In the genomic region with DNA sequence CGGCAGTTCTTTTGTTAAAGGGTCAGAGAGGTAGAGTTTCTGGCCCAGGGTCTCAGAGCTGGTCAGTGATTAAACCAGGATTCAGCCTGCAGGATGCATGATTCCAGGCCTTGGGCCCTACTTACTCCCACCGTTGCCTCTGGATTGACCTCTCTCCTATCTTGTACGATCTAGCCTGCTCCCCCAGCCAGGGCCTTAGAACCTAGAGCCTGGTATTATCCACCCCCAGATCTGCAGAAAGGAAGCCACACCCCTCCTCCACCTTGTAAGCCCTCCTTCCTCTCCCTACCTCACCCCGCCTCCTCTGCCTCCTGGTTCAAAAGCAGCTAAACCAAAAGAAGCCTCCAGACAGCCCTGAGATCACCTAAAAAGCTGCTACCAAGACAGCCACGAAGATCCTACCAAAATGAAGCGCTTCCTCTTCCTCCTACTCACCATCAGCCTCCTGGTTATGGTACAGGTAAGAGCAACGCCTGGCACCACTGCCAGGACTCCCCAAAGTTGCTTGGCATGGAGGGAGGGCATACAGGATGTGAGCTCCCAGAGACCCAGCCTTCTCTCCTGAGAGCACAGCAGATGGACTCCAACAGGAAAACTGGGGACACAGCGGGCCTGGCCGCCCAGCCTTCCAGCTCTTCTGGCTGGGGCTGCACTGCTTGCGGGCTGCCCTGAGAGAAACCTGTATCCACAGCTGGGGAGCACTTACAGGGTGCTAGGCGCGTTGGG, we compare ENCODE assay signal across 1 cellular context.
TF ChIP-seq lines count a peak whose summit lies in the region.

A gene with protein sequence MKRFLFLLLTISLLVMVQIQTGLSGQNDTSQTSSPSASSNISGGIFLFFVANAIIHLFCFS (plus strand): TSS at position 347 of the 726 bp plus-strand sequence. CDS start 60 bp downstream, at position 407.

TF ChIP-seq in K562, 482 proteins besides CTCF, POLR2A, EP300 and RAD21 (continued from another document and continues in another):
- TF ChIP-seq, protein P1, sequence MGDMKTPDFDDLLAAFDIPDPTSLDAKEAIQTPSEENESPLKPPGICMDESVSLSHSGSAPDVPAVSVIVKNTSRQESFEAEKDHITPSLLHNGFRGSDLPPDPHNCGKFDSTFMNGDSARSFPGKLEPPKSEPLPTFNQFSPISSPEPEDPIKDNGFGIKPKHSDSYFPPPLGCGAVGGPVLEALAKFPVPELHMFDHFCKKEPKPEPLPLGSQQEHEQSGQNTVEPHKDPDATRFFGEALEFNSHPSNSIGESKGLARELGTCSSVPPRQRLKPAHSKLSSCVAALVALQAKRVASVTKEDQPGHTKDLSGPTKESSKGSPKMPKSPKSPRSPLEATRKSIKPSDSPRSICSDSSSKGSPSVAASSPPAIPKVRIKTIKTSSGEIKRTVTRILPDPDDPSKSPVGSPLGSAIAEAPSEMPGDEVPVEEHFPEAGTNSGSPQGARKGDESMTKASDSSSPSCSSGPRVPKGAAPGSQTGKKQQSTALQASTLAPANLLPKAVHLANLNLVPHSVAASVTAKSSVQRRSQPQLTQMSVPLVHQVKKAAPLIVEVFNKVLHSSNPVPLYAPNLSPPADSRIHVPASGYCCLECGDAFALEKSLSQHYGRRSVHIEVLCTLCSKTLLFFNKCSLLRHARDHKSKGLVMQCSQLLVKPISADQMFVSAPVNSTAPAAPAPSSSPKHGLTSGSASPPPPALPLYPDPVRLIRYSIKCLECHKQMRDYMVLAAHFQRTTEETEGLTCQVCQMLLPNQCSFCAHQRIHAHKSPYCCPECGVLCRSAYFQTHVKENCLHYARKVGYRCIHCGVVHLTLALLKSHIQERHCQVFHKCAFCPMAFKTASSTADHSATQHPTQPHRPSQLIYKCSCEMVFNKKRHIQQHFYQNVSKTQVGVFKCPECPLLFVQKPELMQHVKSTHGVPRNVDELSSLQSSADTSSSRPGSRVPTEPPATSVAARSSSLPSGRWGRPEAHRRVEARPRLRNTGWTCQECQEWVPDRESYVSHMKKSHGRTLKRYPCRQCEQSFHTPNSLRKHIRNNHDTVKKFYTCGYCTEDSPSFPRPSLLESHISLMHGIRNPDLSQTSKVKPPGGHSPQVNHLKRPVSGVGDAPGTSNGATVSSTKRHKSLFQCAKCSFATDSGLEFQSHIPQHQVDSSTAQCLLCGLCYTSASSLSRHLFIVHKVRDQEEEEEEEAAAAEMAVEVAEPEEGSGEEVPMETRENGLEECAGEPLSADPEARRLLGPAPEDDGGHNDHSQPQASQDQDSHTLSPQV (IDR thresholded peaks at IDR 0.05): peak; percentile 72
- TF ChIP-seq, protein P2, sequence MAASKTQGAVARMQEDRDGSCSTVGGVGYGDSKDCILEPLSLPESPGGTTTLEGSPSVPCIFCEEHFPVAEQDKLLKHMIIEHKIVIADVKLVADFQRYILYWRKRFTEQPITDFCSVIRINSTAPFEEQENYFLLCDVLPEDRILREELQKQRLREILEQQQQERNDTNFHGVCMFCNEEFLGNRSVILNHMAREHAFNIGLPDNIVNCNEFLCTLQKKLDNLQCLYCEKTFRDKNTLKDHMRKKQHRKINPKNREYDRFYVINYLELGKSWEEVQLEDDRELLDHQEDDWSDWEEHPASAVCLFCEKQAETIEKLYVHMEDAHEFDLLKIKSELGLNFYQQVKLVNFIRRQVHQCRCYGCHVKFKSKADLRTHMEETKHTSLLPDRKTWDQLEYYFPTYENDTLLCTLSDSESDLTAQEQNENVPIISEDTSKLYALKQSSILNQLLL (CRISPR knock-in tag; IDR thresholded peaks at IDR 0.05; ENCODE audit: borderline replicate concordance): no peak
- no peak for TF ChIP-seq ZNF77 (CRISPR knock-in tag; IDR thresholded peaks at IDR 0.05)
- TF ChIP-seq ESRRA (IDR thresholded peaks at IDR 0.05; ENCODE audit: borderline replicate concordance, low read depth): peak; percentile 40; the same call in 1 of the 2 replicates
- no peak for TF ChIP-seq SIRT6 (IDR thresholded peaks at IDR 0.05; ENCODE audit: low read depth, low read length)
- TF ChIP-seq TCF7 (IDR thresholded peaks at IDR 0.05; ENCODE audit: borderline replicate concordance): no peak
- no peak for TF ChIP-seq HNRNPUL1 (IDR thresholded peaks at IDR 0.05; ENCODE audit: low read length)
- TF ChIP-seq, protein P3, sequence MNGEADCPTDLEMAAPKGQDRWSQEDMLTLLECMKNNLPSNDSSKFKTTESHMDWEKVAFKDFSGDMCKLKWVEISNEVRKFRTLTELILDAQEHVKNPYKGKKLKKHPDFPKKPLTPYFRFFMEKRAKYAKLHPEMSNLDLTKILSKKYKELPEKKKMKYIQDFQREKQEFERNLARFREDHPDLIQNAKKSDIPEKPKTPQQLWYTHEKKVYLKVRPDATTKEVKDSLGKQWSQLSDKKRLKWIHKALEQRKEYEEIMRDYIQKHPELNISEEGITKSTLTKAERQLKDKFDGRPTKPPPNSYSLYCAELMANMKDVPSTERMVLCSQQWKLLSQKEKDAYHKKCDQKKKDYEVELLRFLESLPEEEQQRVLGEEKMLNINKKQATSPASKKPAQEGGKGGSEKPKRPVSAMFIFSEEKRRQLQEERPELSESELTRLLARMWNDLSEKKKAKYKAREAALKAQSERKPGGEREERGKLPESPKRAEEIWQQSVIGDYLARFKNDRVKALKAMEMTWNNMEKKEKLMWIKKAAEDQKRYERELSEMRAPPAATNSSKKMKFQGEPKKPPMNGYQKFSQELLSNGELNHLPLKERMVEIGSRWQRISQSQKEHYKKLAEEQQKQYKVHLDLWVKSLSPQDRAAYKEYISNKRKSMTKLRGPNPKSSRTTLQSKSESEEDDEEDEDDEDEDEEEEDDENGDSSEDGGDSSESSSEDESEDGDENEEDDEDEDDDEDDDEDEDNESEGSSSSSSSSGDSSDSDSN (IDR thresholded peaks at IDR 0.05; ENCODE audit: borderline replicate concordance in 1 of 2, low read depth in 2 of 2, low read length in 2 of 2): 0 out of 4 replicates have a peak, but pooled peaks of 1 of the 2 experiments have one; percentile 50
- no peak for TF ChIP-seq CSDE1 (IDR thresholded peaks at IDR 0.05)
- TF ChIP-seq HLTF (IDR thresholded peaks at IDR 0.05): no peak
- TF ChIP-seq, protein P4, sequence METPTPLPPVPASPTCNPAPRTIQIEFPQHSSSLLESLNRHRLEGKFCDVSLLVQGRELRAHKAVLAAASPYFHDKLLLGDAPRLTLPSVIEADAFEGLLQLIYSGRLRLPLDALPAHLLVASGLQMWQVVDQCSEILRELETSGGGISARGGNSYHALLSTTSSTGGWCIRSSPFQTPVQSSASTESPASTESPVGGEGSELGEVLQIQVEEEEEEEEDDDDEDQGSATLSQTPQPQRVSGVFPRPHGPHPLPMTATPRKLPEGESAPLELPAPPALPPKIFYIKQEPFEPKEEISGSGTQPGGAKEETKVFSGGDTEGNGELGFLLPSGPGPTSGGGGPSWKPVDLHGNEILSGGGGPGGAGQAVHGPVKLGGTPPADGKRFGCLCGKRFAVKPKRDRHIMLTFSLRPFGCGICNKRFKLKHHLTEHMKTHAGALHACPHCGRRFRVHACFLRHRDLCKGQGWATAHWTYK (CRISPR knock-in tag; IDR thresholded peaks at IDR 0.05): no peak; the same call in 1 of the 2 replicates
- TF ChIP-seq POLR2AphosphoS2 (IDR thresholded peaks at IDR 0.05; ENCODE audit: low read length): no peak
- TF ChIP-seq GTF2E2 (tag; IDR thresholded peaks at IDR 0.05): no peak
- no peak for TF ChIP-seq ZNF695 (CRISPR knock-in tag; IDR thresholded peaks at IDR 0.05)
- TF ChIP-seq OTX1 (CRISPR knock-in tag; IDR thresholded peaks at IDR 0.05): no peak
- no peak for TF ChIP-seq STAG1 (CRISPR knock-in tag; IDR thresholded peaks at IDR 0.05; ENCODE audit: borderline replicate concordance)
- TF ChIP-seq HDAC8 (tag; IDR thresholded peaks at IDR 0.05): no peak
- no peak for TF ChIP-seq SIX5 (IDR thresholded peaks at IDR 0.05; ENCODE audit: borderline replicate concordance in 1 of 2, insufficient read depth in 1 of 2, low read depth in 1 of 2, low read length in 2 of 2)
- TF ChIP-seq CBX3 (IDR thresholded peaks at IDR 0.05; ENCODE audit: borderline replicate concordance in 1 of 2, low read length in 2 of 2): no peak
- TF ChIP-seq, protein P5, sequence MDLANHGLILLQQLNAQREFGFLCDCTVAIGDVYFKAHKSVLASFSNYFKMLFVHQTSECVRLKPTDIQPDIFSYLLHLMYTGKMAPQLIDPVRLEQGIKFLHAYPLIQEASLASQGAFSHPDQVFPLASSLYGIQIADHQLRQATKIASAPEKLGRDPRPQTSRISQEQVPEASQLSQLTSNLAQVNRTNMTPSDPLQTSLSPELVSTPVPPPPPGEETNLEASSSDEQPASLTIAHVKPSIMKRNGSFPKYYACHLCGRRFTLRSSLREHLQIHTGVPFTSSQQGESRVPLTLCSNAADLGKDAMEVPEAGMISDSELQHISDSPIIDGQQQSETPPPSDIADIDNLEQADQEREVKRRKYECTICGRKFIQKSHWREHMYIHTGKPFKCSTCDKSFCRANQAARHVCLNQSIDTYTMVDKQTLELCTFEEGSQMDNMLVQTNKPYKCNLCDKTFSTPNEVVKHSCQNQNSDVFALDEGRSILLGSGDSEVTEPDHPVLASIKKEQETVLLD (IDR thresholded peaks at IDR 0.05): 0 out of 2 replicates have a peak, but pooled peaks have one; percentile 40
- TF ChIP-seq KLF6 (CRISPR knock-in tag; IDR thresholded peaks at IDR 0.05; ENCODE audit: borderline replicate concordance): no peak
- TF ChIP-seq, protein P6, sequence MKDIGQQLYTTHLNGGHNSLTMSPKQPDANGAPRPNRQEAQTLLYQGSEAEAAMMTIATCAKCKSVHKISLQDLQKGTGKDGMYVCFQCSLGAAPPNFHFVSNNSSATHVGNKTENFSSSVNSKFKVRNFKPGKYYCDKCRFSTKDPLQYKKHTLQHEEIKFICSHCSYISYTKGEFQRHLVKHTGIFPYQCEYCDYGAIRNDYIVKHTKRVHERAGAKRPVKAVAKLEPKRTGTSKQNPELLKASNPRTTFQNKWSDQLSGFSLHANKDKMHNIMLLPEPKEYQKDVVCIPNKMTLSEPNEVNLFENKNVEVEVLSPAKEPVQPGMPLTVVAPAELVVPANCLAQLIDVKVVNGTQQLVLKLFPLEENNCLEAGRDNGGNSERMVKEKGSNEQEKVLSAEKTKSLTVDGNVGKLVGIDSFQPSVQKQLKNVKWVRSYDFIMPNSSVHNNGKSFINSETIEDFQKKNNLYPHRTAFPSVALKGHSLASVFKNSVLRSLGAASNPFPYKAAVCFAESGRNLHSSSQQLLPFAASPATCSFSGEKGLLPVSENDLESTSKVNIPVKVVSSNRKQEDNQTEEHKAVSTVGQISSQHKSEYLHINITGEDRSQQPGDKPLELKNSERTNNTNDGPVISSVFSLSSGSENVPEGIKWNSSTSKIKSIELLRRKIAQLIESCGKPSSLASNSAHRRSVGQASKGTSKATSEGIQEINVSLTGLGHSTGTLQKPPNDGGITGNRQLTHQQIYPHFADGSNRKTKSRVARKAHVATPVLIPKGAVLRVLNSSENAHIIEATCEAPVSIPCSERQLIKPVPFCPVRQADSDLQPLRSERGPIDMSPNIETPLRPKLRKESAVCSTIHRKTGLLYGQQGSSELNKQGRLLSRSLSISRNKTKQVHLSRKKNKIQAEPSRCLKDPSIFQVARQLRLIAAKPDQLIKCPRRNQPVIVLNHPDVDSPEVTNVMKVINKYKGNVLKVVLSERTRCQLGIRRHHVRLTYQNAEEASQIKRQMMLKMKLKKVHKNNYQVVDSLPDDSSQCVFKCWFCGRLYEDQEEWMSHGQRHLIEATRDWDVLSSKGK (CRISPR knock-in tag; IDR thresholded peaks at IDR 0.05): no peak
- no peak for TF ChIP-seq CCNT2 (IDR thresholded peaks at IDR 0.05; ENCODE audit: borderline replicate concordance, extremely low read depth, insufficient read length, low read depth, low read length)
- no peak for TF ChIP-seq SRSF1 (IDR thresholded peaks at IDR 0.05; ENCODE audit: low read depth, low read length)
- TF ChIP-seq PTRF (tag; IDR thresholded peaks at IDR 0.05): no peak
- TF ChIP-seq SMARCA4 (IDR thresholded peaks at IDR 0.05): 0 out of 2 replicates have a peak, but pooled peaks have one; percentile 24
- no peak for TF ChIP-seq TAF1 (IDR thresholded peaks at IDR 0.05; ENCODE audit: control insufficient read depth, extremely low read depth, insufficient read depth, low read length, severe bottlenecking)
- no peak for TF ChIP-seq NR2C1 (IDR thresholded peaks at IDR 0.05)
- no peak; the same call in none of the 2 replicates for TF ChIP-seq NR2C1 (tag; IDR thresholded peaks at IDR 0.05)
- TF ChIP-seq SRSF7 (optimal IDR thresholded peaks at IDR 0.05; ENCODE audit: low read depth, low read length): no peak
- no peak for TF ChIP-seq PTTG1 (tag; IDR thresholded peaks at IDR 0.05; ENCODE audit: low read depth)
- TF ChIP-seq ELF4 (CRISPR knock-in tag; IDR thresholded peaks at IDR 0.05): 0 out of 2 replicates have a peak, but pooled peaks have one; percentile 71
- no peak for TF ChIP-seq ZNF696 (CRISPR knock-in tag; conservative IDR thresholded peaks at IDR 0.05)
- TF ChIP-seq, protein P7, sequence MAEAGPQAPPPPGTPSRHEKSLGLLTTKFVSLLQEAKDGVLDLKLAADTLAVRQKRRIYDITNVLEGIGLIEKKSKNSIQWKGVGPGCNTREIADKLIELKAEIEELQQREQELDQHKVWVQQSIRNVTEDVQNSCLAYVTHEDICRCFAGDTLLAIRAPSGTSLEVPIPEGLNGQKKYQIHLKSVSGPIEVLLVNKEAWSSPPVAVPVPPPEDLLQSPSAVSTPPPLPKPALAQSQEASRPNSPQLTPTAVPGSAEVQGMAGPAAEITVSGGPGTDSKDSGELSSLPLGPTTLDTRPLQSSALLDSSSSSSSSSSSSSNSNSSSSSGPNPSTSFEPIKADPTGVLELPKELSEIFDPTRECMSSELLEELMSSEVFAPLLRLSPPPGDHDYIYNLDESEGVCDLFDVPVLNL (CRISPR knock-in tag; IDR thresholded peaks at IDR 0.05; ENCODE audit: low read depth): no peak
- TF ChIP-seq ZNF140 (CRISPR knock-in tag; IDR thresholded peaks at IDR 0.05): no peak
- TF ChIP-seq MCM7 (IDR thresholded peaks at IDR 0.05): no peak
- TF ChIP-seq ZFP1 (CRISPR knock-in tag; IDR thresholded peaks at IDR 0.05): no peak
- no peak for TF ChIP-seq CBX8 (IDR thresholded peaks at IDR 0.05; ENCODE audit: borderline replicate concordance, extremely low read depth, low read depth, low read length, poor library complexity, severe bottlenecking)
- no peak for TF ChIP-seq TCF3 (CRISPR knock-in tag; IDR thresholded peaks at IDR 0.05)
- TF ChIP-seq EP400 (IDR thresholded peaks at IDR 0.05): peak; percentile 1; the same call in 1 of the 2 replicates
